In genomic region chr19:35299523-35300339, GRCh38 we compare ENCODE assay signal across 18 cellular contexts. TPM values are rescaled to one million over a fixed set of nuclear protein-coding genes. Genes with fewer than 3 reads are reported as not detected.
DNase-seq lines count a peak whose midpoint lies in the region; ATAC-seq and FAIRE-seq lines count a peak whose summit lies in the region.
"Had no signal": no experiment of that assay in that cellular context is flagged by ENCODE, and none has a peak within 500 bp of the region (broad histone marks: within the 10 kb centered on the region; RNA-seq: fewer than 3 reads in every experiment).

No MANE protein-coding gene starts in this region.

- ATAC-seq in GM21390 (IDR thresholded peaks at IDR 0.05; ENCODE audit: unreplicated experiment) (no peak), GM21360 (IDR thresholded peaks at IDR 0.05; ENCODE audit: unreplicated experiment) (no peak)
- ATAC-seq: PC-3 had no signal

- DNase-seq in GM23248 (peak; percentile 25), Karpas-422 (peak; percentile 82), frontal cortex (ENCODE audit: low spot score in 2 of 2) (peak; percentile 70 to 80), occipital lobe (lab: John Stamatoyannopoulos, UW) (peak; percentile 38)
- DNase-seq in activated effector memory CD4-positive, alpha-beta T cell treated with Interleukin-2 at 50 U/mL for 16 hours: no peak
- DNase-seq: activated CD4-positive, CD25-positive, alpha-beta regulatory T cell; activated T-cell treated with anti-CD3 and anti-CD28 coated beads, Interleukin-2, amount 50 U/mL, for 24 hours; KG1; NCI-H446; PC-3 had no signal

- in situ Hi-C loops in GM23248 (cut with MboI): no loop called here

- WGBS in GM23248 (ENCODE audit: low coverage in 1 of 2, low lambda C conversion rate in 2 of 2, missing lambda C conversion rate in 2 of 2), 2 experiments: 37 to 53% methylated on average over 21 to 38 of the region's 55 CpGs

- H3K27ac ChIP-seq in GM23248: no peak overlapping the region
- no peak overlapping the region for H3K27ac ChIP-seq in Karpas-422 (ENCODE audit: low read length)
- H3K27ac ChIP-seq: C4-2B, coronary artery had no signal

- no peaks in the 10 kb centered on the region for H3K9me2 ChIP-seq in GM23248 (ENCODE audit: insufficient read depth)
- H3K9me2 ChIP-seq in Karpas-422 (replicated peaks; ENCODE audit: insufficient read depth, low read length): no peaks in the 10 kb centered on the region

- H3K4me1 ChIP-seq in GM23248 (ENCODE audit: insufficient read depth) (peaks cover 6% of the 10 kb centered on the region; the same call in 1 of the 2 replicates), Karpas-422 (ENCODE audit: low read length) (peaks cover 28% of the 10 kb centered on the region)

- no peak overlapping the region for H2AFZ ChIP-seq in GM23248
- no peak overlapping the region for H2AFZ ChIP-seq in Karpas-422 (ENCODE audit: low read length)

- no peak overlapping the region for H3K9ac ChIP-seq in GM23248
- H3K9ac ChIP-seq in Karpas-422 (ENCODE audit: low read length): no peak overlapping the region

- H3F3A ChIP-seq in GM23248 (ENCODE audit: insufficient read depth): no peaks in the 10 kb centered on the region

- no peak overlapping the region for H3K4me2 ChIP-seq in GM23248 (ENCODE audit: unreplicated experiment)
- no peak overlapping the region for H3K4me2 ChIP-seq in Karpas-422 (ENCODE audit: low read depth, low read length, poor library complexity, severe bottlenecking)

- no peak for FAIRE-seq in frontal cortex (lab: Jason Lieb, UNC)
- FAIRE-seq: GM19239 had no signal

- H3K4me3 ChIP-seq in GM23248 (no peak overlapping the region), Karpas-422 (ENCODE audit: low read length) (no peak overlapping the region)
- H3K4me3 ChIP-seq: coronary artery had no signal

- H3K36me3 ChIP-seq in GM23248 (ENCODE audit: low read depth) (no peaks in the 10 kb centered on the region), Karpas-422 (ENCODE audit: insufficient read depth, low read length) (no peaks in the 10 kb centered on the region)

- H3K79me2 ChIP-seq in GM23248 (ENCODE audit: insufficient read depth) (no peaks in the 10 kb centered on the region), Karpas-422 (ENCODE audit: low read length) (no peaks in the 10 kb centered on the region)

- H3K27me3 ChIP-seq in GM23248 (replicated peaks; ENCODE audit: insufficient read depth) (peaks cover 5% of the 10 kb centered on the region), Karpas-422 (ENCODE audit: low read length) (no peaks in the 10 kb centered on the region)

- no peaks in the 10 kb centered on the region for H4K20me1 ChIP-seq in GM23248 (ENCODE audit: insufficient read depth)
- H4K20me1 ChIP-seq in Karpas-422 (ENCODE audit: insufficient read depth, low read depth, low read length): no peaks in the 10 kb centered on the region

- no peaks in the 10 kb centered on the region for H3K9me3 ChIP-seq in GM23248 (ENCODE audit: low read depth)
- no peaks in the 10 kb centered on the region for H3K9me3 ChIP-seq in Karpas-422 (ENCODE audit: low read length)

RNA-seq across cellular contexts. Expression of gene MAG, which starts 7.8 kb away (rescaled TPM):
- not detected in 2 replicates for total RNA-seq in GM23248 (2014; rRNA removed; shearing (Covaris generic))
- not detected in 2 replicates for polyA plus RNA-seq in GM23248 (2016; fragmentation: Nextera tagmentation; extraction: Ambion mirVana)
- 0.36 TPM in 1 of 2 replicates, not detected in the other for total RNA-seq in Karpas-422 (2014; rRNA removed; shearing (Covaris generic); ENCODE audit: low replicate concordance)
- total RNA-seq in frontal cortex (not detected), occipital lobe (0.47 TPM)
- total RNA-seq: PC-3, pulmonary artery endothelial cell had no signal
- polyA plus RNA-seq: fibroblast of lung had no signal

RNA-seq across cellular contexts. Expression of gene HAMP, which starts 17.4 kb away (rescaled TPM):
- total RNA-seq in GM23248 (2014; rRNA removed; shearing (Covaris generic)): not detected in 2 replicates
- not detected in 2 replicates for polyA plus RNA-seq in GM23248 (2016; fragmentation: Nextera tagmentation; extraction: Ambion mirVana)
- total RNA-seq in Karpas-422 (2014; rRNA removed; shearing (Covaris generic); ENCODE audit: low replicate concordance): 0.45 TPM in 1 of 2 replicates, not detected in the other
- total RNA-seq in frontal cortex: not detected
- total RNA-seq in occipital lobe: not detected
- total RNA-seq: fibroblast of lung, PC-3, urinary bladder had no signal
- polyA plus RNA-seq: fibroblast of lung had no signal

RNA-seq across cellular contexts. Expression of gene CD22, which starts 29.3 kb away (rescaled TPM):
- total RNA-seq in GM23248 (2014; rRNA removed; shearing (Covaris generic)): not detected in 2 replicates
- polyA plus RNA-seq in GM23248 (2016; fragmentation: Nextera tagmentation; extraction: Ambion mirVana): 0.16 and 0.28 TPM in 2 replicates
- 454 and 602 TPM in 2 replicates for total RNA-seq in Karpas-422 (2014; rRNA removed; shearing (Covaris generic); ENCODE audit: low replicate concordance)
- total RNA-seq in frontal cortex (not detected), occipital lobe (not detected)
- total RNA-seq: pulmonary artery endothelial cell had no signal

RNA-seq across cellular contexts. Expression of gene USF2, which starts 31.0 kb away (rescaled TPM):
- 55.8 and 64.6 TPM in 2 replicates for total RNA-seq in GM23248 (2014; rRNA removed; shearing (Covaris generic))
- 10.4 and 10.9 TPM in 2 replicates for polyA plus RNA-seq in GM23248 (2016; fragmentation: Nextera tagmentation; extraction: Ambion mirVana)
- 97.9 and 224 TPM in 2 replicates for total RNA-seq in Karpas-422 (2014; rRNA removed; shearing (Covaris generic); ENCODE audit: low replicate concordance)
- total RNA-seq in frontal cortex (38.7 TPM), occipital lobe (36.0 TPM)

RNA-seq across cellular contexts. Expression of gene FFAR1, which starts 48.0 kb away (rescaled TPM):
- total RNA-seq in GM23248 (2014; rRNA removed; shearing (Covaris generic)): not detected in 2 replicates
- not detected in 2 replicates for polyA plus RNA-seq in GM23248 (2016; fragmentation: Nextera tagmentation; extraction: Ambion mirVana)
- total RNA-seq in Karpas-422 (2014; rRNA removed; shearing (Covaris generic); ENCODE audit: low replicate concordance): 0.34 and 2.0 TPM in 2 replicates
- total RNA-seq in frontal cortex (not detected), occipital lobe (not detected)
- total RNA-seq: fibroblast of lung, PC-3, pulmonary artery endothelial cell, urinary bladder had no signal
- polyA plus RNA-seq: fibroblast of lung, urinary bladder had no signal

Comparison
In these comparisons a context has a peak if more than half of its experiments do, and no peak if none do; other contexts are left out.
1. RNA of gene CD22, which starts 29.3 kb away (total RNA-seq): 454 to 602 TPM in Karpas-422; not detected in frontal cortex (single experiment), not detected in GM23248 and not detected in occipital lobe (single experiment); every median in the first group is over 100 times any median in the second.